In the genomic region with DNA sequence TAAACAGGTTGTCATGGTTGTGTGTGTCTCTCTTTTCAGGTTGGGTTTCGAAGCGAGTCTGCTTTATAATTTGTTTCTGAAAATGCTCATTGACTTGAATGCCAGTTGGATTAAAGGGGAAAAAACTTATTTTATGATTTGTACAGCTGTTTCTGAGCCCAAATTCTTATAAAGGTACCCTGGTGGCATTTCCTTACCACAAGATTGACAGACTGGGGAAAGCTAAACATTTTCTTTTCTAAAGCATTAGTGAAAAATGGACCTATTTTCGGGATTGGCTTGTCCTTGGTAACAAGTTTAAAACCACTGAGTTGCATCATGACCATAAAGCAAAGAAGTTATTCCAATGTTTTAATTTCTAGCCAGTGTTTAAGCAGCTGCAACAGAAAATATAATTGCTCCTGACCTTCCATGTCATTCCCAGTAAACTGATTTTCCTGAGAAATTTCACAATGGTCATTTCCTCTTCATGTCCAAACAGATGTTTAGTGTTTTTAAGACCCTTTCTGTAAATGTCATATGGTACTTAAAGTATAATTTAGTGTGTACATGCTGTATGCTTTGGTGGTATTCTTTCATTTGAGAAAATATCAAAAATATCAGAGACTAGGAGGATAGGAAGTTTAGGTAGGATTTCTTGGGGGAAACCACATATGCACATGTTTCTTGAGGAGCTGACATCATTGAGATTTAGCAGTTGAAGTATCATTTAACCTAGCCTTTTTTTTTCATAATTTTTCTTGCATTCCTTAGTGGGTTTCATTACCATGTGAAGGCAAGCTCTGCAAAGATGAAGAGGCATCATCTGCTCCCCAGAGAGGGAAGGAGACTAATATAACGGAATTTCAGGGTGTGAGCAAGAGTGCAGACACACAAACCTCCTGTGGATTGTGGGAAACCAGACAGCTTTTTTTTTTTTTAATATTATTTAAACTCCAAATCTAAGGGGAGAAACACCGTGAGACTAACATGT, we compare ENCODE assay signal across 21 cellular contexts.
A peak's percentile ranks its signal among the peaks of the same experiment; 100 is the strongest.
DNase-seq lines count a peak whose midpoint lies in the region; ATAC-seq and TF ChIP-seq lines count a peak whose summit lies in the region.
"Had no signal": no experiment of that assay in that cellular context is flagged by ENCODE, and none has a peak within 500 bp of the region (broad histone marks: within the 10 kb centered on the region; RNA-seq: fewer than 3 reads in every experiment).

No MANE protein-coding gene starts in this region.

- H3K9ac ChIP-seq in neural progenitor cell: no peak overlapping the region

- CTCF ChIA-PET in WTC11 (lab: Charles Lee): no interaction called here
- CTCF ChIA-PET in activated naive CD4-positive, alpha-beta T cell treated with anti-CD3 and anti-CD28 coated beads for 36 hours (lab: Charles Lee): no interaction called here

- H4K20me1 ChIP-seq in neural progenitor cell (ENCODE audit: low read depth): no peaks in the 10 kb centered on the region

- H3K36me3 ChIP-seq in neural progenitor cell: no peaks in the 10 kb centered on the region
- H3K36me3 ChIP-seq: BE2C, heart left ventricle, right atrium auricular region had no signal

- H3K27me3 Mint-ChIP-seq in neural progenitor cell (ENCODE audit: insufficient read depth, low read depth) (no peaks in the 10 kb centered on the region), WTC11 (ENCODE audit: low read depth) (no peaks in the 10 kb centered on the region)
- H3K27me3 Mint-ChIP-seq in activated naive CD4-positive, alpha-beta T cell treated with anti-CD3 and anti-CD28 coated beads for 36 hours (ENCODE audit: low read depth): peaks cover 7% of the 10 kb centered on the region
- H3K27me3 Mint-ChIP-seq: activated B cell treated with CpG ODN at 0.5 μM for 24 hours had no signal

- no peak overlapping the region for H3K27ac ChIP-seq in neural progenitor cell
- H3K27ac ChIP-seq: right atrium auricular region had no signal

- DNase-seq in AG20443 (ENCODE audit: low spot score) (peak; percentile 51), HFF-Myc (ENCODE audit: extremely low read depth, low read depth) (peak; percentile 44), choroid plexus epithelial cell (ENCODE audit: low read depth) (peak; percentile 83), neural progenitor cell (ENCODE audit: low spot score) (no peak), NCI-H82 (lab: John Stamatoyannopoulos, UW) (no peak), WTC11 (ENCODE audit: low spot score) (no peak), NCI-H1417 treated with DMSO at 0.1 percent for 48 hours (lab: John Stamatoyannopoulos, UW) (no peak)
- DNase-seq in activated naive CD4-positive, alpha-beta T cell treated with anti-CD3 and anti-CD28 coated beads for 36 hours: no peak
- DNase-seq: activated B cell treated with CpG ODN at 0.5 μM for 24 hours; activated CD8-positive, alpha-beta T cell treated with anti-CD3 and anti-CD28 coated beads, Interleukin-2, amount 10 ng/mL, durations not matched to agents 7 days and 5 days; amygdala; BE2C; heart left ventricle; NCI-H1092 treated with DMSO at 0.1 percent for 48 hours; NCI-H774; stimulated activated CD4-positive, alpha-beta T cell treated with anti-CD3 and anti-CD28 coated beads, Interleukin-4, amount 100 ng/mL, for 1 hour; stimulated activated CD8-positive, alpha-beta memory T cell treated with anti-CD3 and anti-CD28 coated beads, Interleukin-4, amount 100 ng/mL, for 48 hours had no signal

- H3K4me1 Mint-ChIP-seq in neural progenitor cell (no peaks in the 10 kb centered on the region), WTC11 (no peaks in the 10 kb centered on the region)
- no peaks in the 10 kb centered on the region for H3K4me1 Mint-ChIP-seq in activated naive CD4-positive, alpha-beta T cell treated with anti-CD3 and anti-CD28 coated beads for 36 hours (ENCODE audit: low read depth)
- H3K4me1 Mint-ChIP-seq: activated B cell treated with CpG ODN at 0.5 μM for 24 hours, IgD-negative memory B cell had no signal

- no peak for ATAC-seq in WTC11
- ATAC-seq: activated CD8-positive, alpha-beta T cell treated with anti-CD3 and anti-CD28 coated beads, Interleukin-2, amount 10 ng/mL, durations not matched to agents 7 days and 5 days; heart left ventricle; Right ventricle myocardium inferior had no signal

- H3K4me1 ChIP-seq in neural progenitor cell: no peaks in the 10 kb centered on the region
- H3K4me1 ChIP-seq: BE2C, heart left ventricle, right atrium auricular region had no signal

- H3K27ac Mint-ChIP-seq in neural progenitor cell: no peak overlapping the region
- H3K27ac Mint-ChIP-seq in WTC11: no peak overlapping the region
- H3K27ac Mint-ChIP-seq in activated naive CD4-positive, alpha-beta T cell treated with anti-CD3 and anti-CD28 coated beads for 36 hours: no peak overlapping the region
- H3K27ac Mint-ChIP-seq: activated B cell treated with CpG ODN at 0.5 μM for 24 hours; activated CD8-positive, alpha-beta T cell treated with anti-CD3 and anti-CD28 coated beads, Interleukin-2, amount 10 ng/mL, durations not matched to agents 7 days and 5 days; activated T-helper 2 cell treated with anti-CD3 and anti-CD28 coated beads, Interferon-gamma antibody, Interleukin-2, Interleukin-4, amounts not matched to agents 10 μg/mL and 5 μg/mL and 100 μg/mL, durations not matched to agents 14 hours and 24 hours and 36 hours; IgD-negative memory B cell had no signal

- POLR2A ChIA-PET in WTC11 (lab: Charles Lee): no interaction called here

- no peak overlapping the region for H3K4me3 Mint-ChIP-seq in neural progenitor cell
- H3K4me3 Mint-ChIP-seq in WTC11: no peak overlapping the region
- no peak overlapping the region for H3K4me3 Mint-ChIP-seq in activated naive CD4-positive, alpha-beta T cell treated with anti-CD3 and anti-CD28 coated beads for 36 hours
- H3K4me3 Mint-ChIP-seq: activated B cell treated with CpG ODN at 0.5 μM for 24 hours; activated CD8-positive, alpha-beta T cell treated with anti-CD3 and anti-CD28 coated beads, Interleukin-2, amount 10 ng/mL, durations not matched to agents 7 days and 5 days; IgD-negative memory B cell had no signal

- H3K27me3 ChIP-seq in neural progenitor cell: no peaks in the 10 kb centered on the region
- H3K27me3 ChIP-seq: BE2C, heart left ventricle, right atrium auricular region had no signal

- H3F3A ChIP-seq in neural progenitor cell (ENCODE audit: low read depth): no peaks in the 10 kb centered on the region

- H3K36me3 Mint-ChIP-seq in neural progenitor cell (no peaks in the 10 kb centered on the region), WTC11 (no peaks in the 10 kb centered on the region)
- H3K36me3 Mint-ChIP-seq in activated naive CD4-positive, alpha-beta T cell treated with anti-CD3 and anti-CD28 coated beads for 36 hours (ENCODE audit: low read depth): no peaks in the 10 kb centered on the region
- H3K36me3 Mint-ChIP-seq: IgD-negative memory B cell had no signal

- H3K9me3 Mint-ChIP-seq in neural progenitor cell (no peaks in the 10 kb centered on the region), WTC11 (no peaks in the 10 kb centered on the region)
- no peaks in the 10 kb centered on the region for H3K9me3 Mint-ChIP-seq in activated naive CD4-positive, alpha-beta T cell treated with anti-CD3 and anti-CD28 coated beads for 36 hours
- H3K9me3 Mint-ChIP-seq: activated B cell treated with CpG ODN at 0.5 μM for 24 hours; activated T-helper 2 cell treated with anti-CD3 and anti-CD28 coated beads, Interferon-gamma antibody, Interleukin-2, Interleukin-4, amounts not matched to agents 10 μg/mL and 5 μg/mL and 100 μg/mL, durations not matched to agents 14 hours and 24 hours and 36 hours; IgD-negative memory B cell had no signal

- TF ChIP-seq CTCF in HFF-Myc (IDR thresholded peaks at IDR 0.05; ENCODE audit: low read depth, low read length, missing control alignments) (no peak), choroid plexus epithelial cell (conservative IDR thresholded peaks at IDR 0.05; ENCODE audit: low read depth, low read length) (no peak), neural progenitor cell (IDR thresholded peaks at IDR 0.05) (no peak), WTC11 (IDR thresholded peaks at IDR 0.05) (no peak)

- no peak overlapping the region for H3K4me3 ChIP-seq in HFF-Myc (replicated peaks; ENCODE audit: low read depth, low read length)
- H3K4me3 ChIP-seq in choroid plexus epithelial cell (ENCODE audit: low read depth, low read length): no peak overlapping the region
- H3K4me3 ChIP-seq in neural progenitor cell: no peak overlapping the region
- H3K4me3 ChIP-seq: heart left ventricle, right atrium auricular region had no signal

- intact Hi-C loops in activated naive CD4-positive, alpha-beta T cell treated with anti-CD3 and anti-CD28 coated beads for 36 hours (cut with micrococcal nuclease): no loop called here

- no peak overlapping the region for H3K4me2 ChIP-seq in neural progenitor cell

- H3K79me2 ChIP-seq in neural progenitor cell (ENCODE audit: low read depth): no peaks in the 10 kb centered on the region

- H3K9me3 ChIP-seq in neural progenitor cell (ENCODE audit: low read depth): no peaks in the 10 kb centered on the region
- H3K9me3 ChIP-seq: BE2C, heart left ventricle, right atrium auricular region had no signal

- H2AFZ ChIP-seq in neural progenitor cell (replicated peaks): peak overlapping the region; percentile 19

TF ChIP-seq in WTC11, 78 proteins besides CTCF, POLR2A, EP300 and RAD21:
- TF ChIP-seq, protein P1, sequence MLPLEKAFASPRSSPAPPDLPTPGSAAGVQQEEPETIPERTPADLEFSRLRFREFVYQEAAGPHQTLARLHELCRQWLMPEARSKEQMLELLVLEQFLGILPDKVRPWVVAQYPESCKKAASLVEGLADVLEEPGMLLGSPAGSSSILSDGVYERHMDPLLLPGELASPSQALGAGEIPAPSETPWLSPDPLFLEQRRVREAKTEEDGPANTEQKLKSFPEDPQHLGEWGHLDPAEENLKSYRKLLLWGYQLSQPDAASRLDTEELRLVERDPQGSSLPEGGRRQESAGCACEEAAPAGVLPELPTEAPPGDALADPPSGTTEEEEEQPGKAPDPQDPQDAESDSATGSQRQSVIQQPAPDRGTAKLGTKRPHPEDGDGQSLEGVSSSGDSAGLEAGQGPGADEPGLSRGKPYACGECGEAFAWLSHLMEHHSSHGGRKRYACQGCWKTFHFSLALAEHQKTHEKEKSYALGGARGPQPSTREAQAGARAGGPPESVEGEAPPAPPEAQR (CRISPR knock-in tag; IDR thresholded peaks at IDR 0.05): no peak

Comparison
In these comparisons a context has a peak if more than half of its experiments do, and no peak if none do; other contexts are left out.
1. DNase-seq: peak in AG20443 (single experiment), HFF-Myc (single experiment) and choroid plexus epithelial cell (single experiment); none in neural progenitor cell (single experiment), NCI-H82 (single experiment), WTC11 (single experiment), activated naive CD4-positive, alpha-beta T cell treated with anti-CD3 and anti-CD28 coated beads for 36 hours (single experiment) and NCI-H1417 treated with DMSO at 0.1 percent for 48 hours (single experiment).